In the genomic region with DNA sequence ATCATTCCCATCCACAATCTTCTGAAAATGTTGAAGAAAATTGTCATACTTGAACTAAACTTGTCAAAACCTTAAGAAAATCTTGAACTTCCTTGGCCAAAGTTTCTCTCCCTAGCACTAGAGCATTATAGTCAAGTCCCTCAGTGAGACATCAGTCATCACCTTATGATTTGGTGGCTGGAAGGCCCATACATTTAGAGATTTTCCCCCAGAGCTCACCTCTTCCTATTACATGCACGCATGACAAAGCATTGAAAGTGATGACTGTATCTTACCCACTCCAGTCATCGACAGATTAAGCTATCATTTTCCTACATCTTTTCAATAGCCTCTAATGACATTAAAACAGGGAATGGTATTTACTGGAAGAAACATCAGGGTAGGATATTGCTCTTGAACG, we compare ENCODE assay signal across 7 cellular contexts.
DNase-seq lines count a peak whose midpoint lies in the region; ATAC-seq and FAIRE-seq lines count a peak whose summit lies in the region.
"Not testable (repeated sequence)": the region's sequence is repeated elsewhere in the genome, so short reads cannot be mapped to it uniquely, and the experiment has no call there.

No MANE protein-coding gene starts in this region.

- peak; percentile 72 to 81 for ATAC-seq in activated T-cell treated with anti-CD3 and anti-CD28 coated beads, Interleukin-2, amount 50 U/mL, for 4 hours
- peak; percentile 86 to 87 for ATAC-seq in activated naive CD4-positive, alpha-beta T cell treated with anti-CD3 and anti-CD28 coated beads, Interleukin-2, amount 50 U/mL, for 72 hours
- ATAC-seq in stimulated activated naive B cell treated with anti-CD40 and anti-IgM and Interleukin-4, amounts not matched to agents 10 μg/mL and 1 μg/mL and 100 μg/mL, for 72 hours (replicated peaks), result peak; percentile 69 to 76

- FAIRE-seq in GM19239 (lab: Jason Lieb, UNC), result peak; percentile 86

- peak overlapping the region; percentile 79 for H3K27ac Mint-ChIP-seq in activated CD4-positive, alpha-beta T cell treated with anti-CD3 and anti-CD28 coated beads, Interleukin-2, amount 10 ng/mL, durations not matched to agents 24 days and 14 days
- H3K27ac Mint-ChIP-seq in activated naive CD4-positive, alpha-beta T cell treated with anti-CD3 and anti-CD28 coated beads, Interleukin-2, amount 50 U/mL, for 72 hours, result peak overlapping the region in 1 of 2 donors; percentile 72
- not testable (repeated sequence) for H3K27ac Mint-ChIP-seq in stimulated activated naive B cell treated with anti-CD40 and anti-IgM and Interleukin-4, amounts not matched to agents 10 μg/mL and 1 μg/mL and 100 μg/mL, for 72 hours

- not testable (repeated sequence) for DNase-seq in GM19239 (ENCODE audit: insufficient read length, low spot score); activated CD4-positive, alpha-beta T cell treated with anti-CD3 and anti-CD28 coated beads, Interleukin-2, amount 10 ng/mL, durations not matched to agents 24 days and 14 days; activated T-cell treated with anti-CD3 and anti-CD28 coated beads, Interleukin-2, amount 50 U/mL, for 4 hours; activated naive CD4-positive, alpha-beta T cell treated with anti-CD3 and anti-CD28 coated beads, Interleukin-2, amount 50 U/mL, for 72 hours (ENCODE audit: low spot score in 2 of 2); stimulated activated naive B cell treated with anti-CD40 and anti-IgM and Interleukin-4, amounts not matched to agents 10 μg/mL and 1 μg/mL and 100 μg/mL, for 72 hours
- peak; percentile 5 for DNase-seq in SW480 (ENCODE audit: low spot score)
- DNase-seq in stimulated activated CD4-positive, alpha-beta T cell treated with anti-CD3 and anti-CD28 coated beads, Interleukin-15, amount 100 ng/mL, for 48 hours (ENCODE audit: low read depth in 2 of 2), result peak; percentile 11 to 13

- intact Hi-C loops in activated CD4-positive, alpha-beta T cell treated with anti-CD3 and anti-CD28 coated beads, Interleukin-2, amount 10 ng/mL, durations not matched to agents 24 days and 14 days (cut with micrococcal nuclease), result not testable (repeated sequence)

- not testable (repeated sequence) for H3K9me3 Mint-ChIP-seq in activated CD4-positive, alpha-beta T cell treated with anti-CD3 and anti-CD28 coated beads, Interleukin-2, amount 10 ng/mL, durations not matched to agents 24 days and 14 days; activated T-cell treated with anti-CD3 and anti-CD28 coated beads, Interleukin-2, amount 50 U/mL, for 4 hours; activated naive CD4-positive, alpha-beta T cell treated with anti-CD3 and anti-CD28 coated beads, Interleukin-2, amount 50 U/mL, for 72 hours; stimulated activated naive B cell treated with anti-CD40 and anti-IgM and Interleukin-4, amounts not matched to agents 10 μg/mL and 1 μg/mL and 100 μg/mL, for 72 hours

- peaks cover 17% of the 10 kb centered on the region for H3K4me1 Mint-ChIP-seq in activated CD4-positive, alpha-beta T cell treated with anti-CD3 and anti-CD28 coated beads, Interleukin-2, amount 10 ng/mL, durations not matched to agents 24 days and 14 days
- H3K4me1 Mint-ChIP-seq in activated T-cell treated with anti-CD3 and anti-CD28 coated beads, Interleukin-2, amount 50 U/mL, for 4 hours (ENCODE audit: low read depth), result peaks cover 11% of the 10 kb centered on the region
- H3K4me1 Mint-ChIP-seq in stimulated activated naive B cell treated with anti-CD40 and anti-IgM and Interleukin-4, amounts not matched to agents 10 μg/mL and 1 μg/mL and 100 μg/mL, for 72 hours, result not testable (repeated sequence)

- not testable (repeated sequence) for H3K27me3 Mint-ChIP-seq in activated CD4-positive, alpha-beta T cell treated with anti-CD3 and anti-CD28 coated beads, Interleukin-2, amount 10 ng/mL, durations not matched to agents 24 days and 14 days; activated T-cell treated with anti-CD3 and anti-CD28 coated beads, Interleukin-2, amount 50 U/mL, for 4 hours (ENCODE audit: low read depth); stimulated activated naive B cell treated with anti-CD40 and anti-IgM and Interleukin-4, amounts not matched to agents 10 μg/mL and 1 μg/mL and 100 μg/mL, for 72 hours

- H3K4me3 Mint-ChIP-seq in activated CD4-positive, alpha-beta T cell treated with anti-CD3 and anti-CD28 coated beads, Interleukin-2, amount 10 ng/mL, durations not matched to agents 24 days and 14 days; activated T-cell treated with anti-CD3 and anti-CD28 coated beads, Interleukin-2, amount 50 U/mL, for 4 hours; stimulated activated naive B cell treated with anti-CD40 and anti-IgM and Interleukin-4, amounts not matched to agents 10 μg/mL and 1 μg/mL and 100 μg/mL, for 72 hours: not testable (repeated sequence)

- H3K36me3 Mint-ChIP-seq in activated CD4-positive, alpha-beta T cell treated with anti-CD3 and anti-CD28 coated beads, Interleukin-2, amount 10 ng/mL, durations not matched to agents 24 days and 14 days (ENCODE audit: low read depth); activated T-cell treated with anti-CD3 and anti-CD28 coated beads, Interleukin-2, amount 50 U/mL, for 4 hours (ENCODE audit: insufficient read depth); activated naive CD4-positive, alpha-beta T cell treated with anti-CD3 and anti-CD28 coated beads, Interleukin-2, amount 50 U/mL, for 72 hours; stimulated activated naive B cell treated with anti-CD40 and anti-IgM and Interleukin-4, amounts not matched to agents 10 μg/mL and 1 μg/mL and 100 μg/mL, for 72 hours: not testable (repeated sequence)
